8 cellular contexts compared by ENCODE assay signal in genomic region chr17:18225121-18225561, GRCh38. TPM values are rescaled to one million over a fixed set of nuclear protein-coding genes. Genes with fewer than 3 reads are reported as not detected.
A peak's percentile ranks its signal among the peaks of the same experiment; 100 is the strongest.
DNase-seq lines count a peak whose midpoint lies in the region; ATAC-seq and TF ChIP-seq lines count a peak whose summit lies in the region.

No MANE protein-coding gene starts in this region.

- H3K4me3 ChIP-seq in astrocyte of the cerebellum (ENCODE audit: low read depth, low read length) (peak overlapping the region; percentile 77), hepatocyte (peak overlapping the region; percentile 49), aorta (ENCODE audit: low read length in 2 of 2) (peak overlapping the region in 1 of 2 donors; percentile 91)

- no peak for TF ChIP-seq CTCF in astrocyte of the cerebellum (IDR thresholded peaks at IDR 0.05; ENCODE audit: low read depth, low read length, missing control alignments)
- TF ChIP-seq CTCF in hepatocyte (IDR thresholded peaks at IDR 0.05; ENCODE audit: poor library complexity) = no peak

- H3K9me3 ChIP-seq in hepatocyte (ENCODE audit: low read depth) (no peaks in the 10 kb centered on the region), aorta (ENCODE audit: control insufficient read depth, low read length) (no peaks in the 10 kb centered on the region)

- H3K79me2 ChIP-seq in hepatocyte = peaks cover 43% of the 10 kb centered on the region

- peak overlapping the region; percentile 83 for H2AFZ ChIP-seq in hepatocyte

- peaks cover 28% of the 10 kb centered on the region for H3K4me1 ChIP-seq in hepatocyte (ENCODE audit: insufficient read depth)
- H3K4me1 ChIP-seq in aorta (ENCODE audit: control insufficient read depth in 1 of 2, insufficient read depth in 2 of 2, low read length in 2 of 2) = no peaks in the 10 kb centered on the region

- no peaks in the 10 kb centered on the region for H3K9me2 ChIP-seq in hepatocyte (replicated peaks; ENCODE audit: insufficient read depth)

- ATAC-seq in GM18502 (IDR thresholded peaks at IDR 0.05; ENCODE audit: poor library complexity, unreplicated experiment) (peak; percentile 92), HG02973 (IDR thresholded peaks at IDR 0.05; ENCODE audit: unreplicated experiment) (peak; percentile 81), aorta (ENCODE audit: low FRiP score) (peak; percentile 97)

- peaks cover 15% of the 10 kb centered on the region for H4K20me1 ChIP-seq in hepatocyte (ENCODE audit: insufficient read depth, poor library complexity, severe bottlenecking)

- WGBS in hepatocyte (ENCODE audit: low lambda C conversion rate, missing lambda C conversion rate) = 2% methylated on average over 16 of the region's 42 CpGs
- 1 to 2% methylated on average over 28 to 42 of the region's 42 CpGs for WGBS in aorta, 2 donors

- no peaks in the 10 kb centered on the region for H3K27me3 ChIP-seq in hepatocyte
- no peaks in the 10 kb centered on the region for H3K27me3 ChIP-seq in aorta (ENCODE audit: control insufficient read depth in 1 of 2, insufficient read depth in 2 of 2, low read length in 1 of 2)

- in situ Hi-C loops in astrocyte of the cerebellum (cut with HindIII; ENCODE audit: low sequenced_read_pairs) = no loop called here

- H3K27ac ChIP-seq in hepatocyte (peak overlapping the region; percentile 91), aorta (ENCODE audit: low read depth in 1 of 2, low read length in 2 of 2) (no peak overlapping the region)

- DNase-seq in NCI-H2081 (lab: John Stamatoyannopoulos, UW) = peak; percentile 83 to 90
- DNase-seq in T1000 (lab: John Stamatoyannopoulos, UW) = peak; percentile 91
- peak; percentile 83 for DNase-seq in astrocyte of the cerebellum (ENCODE audit: low read depth)
- DNase-seq in hepatocyte (ENCODE audit: low spot score) = peak; percentile 99
- peak; percentile 93 for DNase-seq in retina
- peak; percentile 98 to 99 for DNase-seq in aorta

- intact Hi-C loops in aorta (cut with DNase I) = no loop called here

- H3K36me3 ChIP-seq in hepatocyte (replicated peaks; ENCODE audit: insufficient read depth, low read depth) (no peaks in the 10 kb centered on the region), aorta (ENCODE audit: control insufficient read depth in 1 of 2, insufficient read depth in 2 of 2, low read length in 1 of 2) (no peaks in the 10 kb centered on the region)

- H3K4me2 ChIP-seq in hepatocyte = peak overlapping the region; percentile 87

RNA-seq across cellular contexts. Expression of gene LLGL1, which starts 0.3 kb away (rescaled TPM):
- 46.0 and 51.9 TPM in 2 replicates for total RNA-seq in hepatocyte
- 5.4 and 7.1 TPM in 2 replicates for polyA plus RNA-seq in hepatocyte
- 10 to 100 TPM; 14.1 to 18.9 TPM for total RNA-seq in aorta
- polyA plus RNA-seq in aorta = 10 to 100 TPM in 1 of 2 donors, 1 to 10 TPM in 1; 4.0 to 12.7 TPM

RNA-seq across cellular contexts. Expression of gene FLII, which starts 33.4 kb away (rescaled TPM):
- total RNA-seq in hepatocyte (110 and 142 TPM in 2 replicates), aorta (100 to 1,000 TPM; 250 to 299 TPM)
- polyA plus RNA-seq in hepatocyte (188 and 210 TPM in 2 replicates), aorta (100 to 1,000 TPM in 1 of 2 donors, 10 to 100 TPM in 1; 87.5 to 355 TPM)

RNA-seq across cellular contexts. Expression of gene MIEF2, which starts 35.3 kb away (rescaled TPM):
- total RNA-seq in hepatocyte (29.3 and 30.7 TPM in 2 replicates), aorta (10 to 100 TPM; 11.1 to 13.1 TPM)
- polyA plus RNA-seq in hepatocyte (20.5 and 21.0 TPM in 2 replicates), aorta (1 to 10 TPM; 2.4 to 7.5 TPM)

RNA-seq across cellular contexts. Expression of gene ALKBH5, which starts 41.5 kb away (rescaled TPM):
- total RNA-seq in hepatocyte (56.6 and 68.6 TPM in 2 replicates), aorta (100 to 1,000 TPM in 1 of 2 donors, 10 to 100 TPM in 1; 91.5 to 114 TPM)
- polyA plus RNA-seq in hepatocyte (66.6 and 78.3 TPM in 2 replicates), aorta (10 to 100 TPM; 33.0 to 40.4 TPM)
